In the genomic region with DNA sequence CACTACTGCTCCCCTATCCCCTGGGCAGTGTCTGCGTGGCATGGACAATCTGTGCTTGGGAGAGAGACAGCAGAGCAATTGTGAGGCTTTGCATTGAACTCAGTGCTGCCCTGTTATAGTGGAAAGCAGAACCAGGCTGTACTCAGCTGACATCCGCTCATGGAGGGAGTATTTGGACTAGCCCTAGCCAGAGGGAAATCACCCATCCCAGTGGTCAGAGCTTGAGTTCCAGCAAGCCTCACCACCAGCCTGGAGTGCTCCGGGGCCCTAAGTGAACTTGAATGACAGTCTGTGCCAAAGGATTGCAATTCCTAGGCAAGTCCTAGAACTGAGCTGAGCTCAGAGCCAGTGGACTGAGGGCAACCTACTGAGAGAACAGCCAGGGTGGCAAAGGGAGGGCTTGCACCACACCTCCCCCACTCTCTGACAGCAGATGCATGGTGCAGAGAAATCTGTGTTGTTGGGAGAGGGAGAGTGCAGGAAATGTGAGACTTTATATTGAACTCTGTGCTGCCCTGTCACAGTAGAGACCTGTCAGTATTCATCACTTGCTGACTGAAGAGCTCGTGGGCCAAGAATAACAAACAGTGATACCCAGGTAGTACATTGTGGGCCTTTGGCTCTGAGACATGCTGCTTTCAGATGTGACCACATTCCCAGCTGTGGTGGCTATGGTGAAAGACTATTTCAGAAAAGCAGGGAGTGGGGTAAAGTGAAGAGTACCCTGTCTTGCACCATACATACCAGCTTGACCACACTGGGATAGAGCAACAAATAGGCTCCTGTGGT, we compare ENCODE assay signal across 15 cellular contexts.
"Had no signal": no experiment of that assay in that cellular context is flagged by ENCODE, and none has a peak within 500 bp of the region (broad histone marks: within the 10 kb centered on the region; RNA-seq: fewer than 3 reads in every experiment).

No MANE protein-coding gene starts in this region.

- DNase-seq: activated CD4-positive, alpha-beta T cell treated with anti-CD3 and anti-CD28 coated beads, Interleukin-2, amount 50 U/mL, for 4 hours; activated CD4-positive, CD25-positive, alpha-beta regulatory T cell treated with anti-CD3 and anti-CD28 coated beads, Interleukin-2, amount 50 U/mL, for 72 hours; activated effector memory CD4-positive, alpha-beta T cell treated with anti-CD3 and anti-CD28 coated beads, Interleukin-2, amount 50 U/mL, for 16 hours; activated T-cell treated with anti-CD3 and anti-CD28 coated beads, Interleukin-2, amount 50 U/mL, for 4 hours; amygdala; dorsolateral prefrontal cortex; esophagus squamous epithelium; heart right ventricle; left lung; mesenchymal stem cell; SW 1271; tibial artery; uterus had no signal

- H3K36me3 Mint-ChIP-seq: activated naive CD4-positive, alpha-beta T cell treated with anti-CD3 and anti-CD28 coated beads, Interleukin-2, amount 50 U/mL, for 72 hours had no signal

- H3K27ac Mint-ChIP-seq: activated naive CD4-positive, alpha-beta T cell treated with anti-CD3 and anti-CD28 coated beads, Interleukin-2, amount 50 U/mL, for 72 hours; T-helper 2 cell treated with Interferon-gamma antibody and Interleukin-4, amounts not matched to agents 5 μg/mL and 100 μg/mL, for 36 hours had no signal

- ATAC-seq: activated naive CD4-positive, alpha-beta T cell treated with anti-CD3 and anti-CD28 coated beads, Interleukin-2, amount 50 U/mL, for 72 hours; activated T-cell treated with anti-CD3 and anti-CD28 coated beads, Interleukin-2, amount 50 U/mL, for 4 hours; left lung had no signal

- H3K9me3 Mint-ChIP-seq: activated naive CD4-positive, alpha-beta T cell treated with anti-CD3 and anti-CD28 coated beads, Interleukin-2, amount 50 U/mL, for 72 hours; T-helper 2 cell treated with Interferon-gamma antibody and Interleukin-4, amounts not matched to agents 5 μg/mL and 100 μg/mL, for 36 hours had no signal

- H3K4me3 Mint-ChIP-seq: activated T-cell treated with anti-CD3 and anti-CD28 coated beads, Interleukin-2, amount 50 U/mL, for 4 hours; T-helper 2 cell treated with Interferon-gamma antibody and Interleukin-4, amounts not matched to agents 5 μg/mL and 100 μg/mL, for 36 hours had no signal
